ENCODE assay signal across 15 cellular contexts in the genomic region with DNA sequence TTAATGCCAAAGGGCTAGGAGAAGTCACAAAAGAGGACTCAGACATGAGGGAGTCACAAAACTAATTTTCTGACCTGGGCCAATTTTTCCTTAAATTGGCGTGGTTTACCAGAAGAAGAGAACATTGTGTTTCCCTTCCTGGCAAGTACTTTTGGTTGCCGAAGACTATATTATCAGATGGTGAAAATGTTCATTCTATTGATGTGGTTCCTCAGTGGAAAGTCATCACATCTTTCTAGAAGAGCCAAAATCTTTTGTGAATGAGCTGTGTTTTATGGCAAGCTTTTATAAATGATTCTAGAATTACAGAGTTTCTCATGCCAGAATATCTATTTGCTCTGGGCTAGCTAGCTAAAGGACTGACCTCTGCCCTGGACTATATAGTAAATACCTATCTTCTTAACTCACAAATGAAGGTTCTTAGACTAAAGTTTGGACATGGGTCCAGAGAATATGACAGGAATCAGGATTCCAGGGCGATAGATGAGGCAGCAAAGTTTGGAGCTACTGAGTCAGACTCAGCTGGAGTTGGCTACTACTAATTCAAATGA.
"Had no signal": no experiment of that assay in that cellular context is flagged by ENCODE, and none has a peak within 500 bp of the region (broad histone marks: within the 10 kb centered on the region; RNA-seq: fewer than 3 reads in every experiment).

No MANE protein-coding gene starts in this region.

- DNase-seq: activated CD4-positive, alpha-beta T cell treated with anti-CD3 and anti-CD28 coated beads for 36 hours; activated CD4-positive, alpha-beta T cell treated with anti-CD3 and anti-CD28 coated beads, Interleukin-2, amount 50 U/mL, for 48 hours; activated naive CD4-positive, alpha-beta T cell; activated T-cell treated with anti-CD3 and anti-CD28 coated beads for 4 hours; anterior cingulate cortex; dermis blood vessel endothelial cell; effector memory CD4-positive, alpha-beta T cell; esophagus squamous epithelium; midbrain; nucleus accumbens; retina; stimulated activated CD4-positive, alpha-beta T cell treated with anti-CD3 and anti-CD28 coated beads, Interleukin-2, amount 100 ng/mL, for 48 hours; T-cell; thyroid gland had no signal

- H3K27ac ChIP-seq: cardiac muscle cell, esophagus squamous epithelium, thyroid gland had no signal

- H3K4me1 ChIP-seq: esophagus squamous epithelium, thyroid gland had no signal

- H3K36me3 ChIP-seq: cardiac muscle cell, esophagus squamous epithelium, thyroid gland had no signal

- H3K9me3 ChIP-seq: esophagus squamous epithelium, thyroid gland had no signal

- H3K4me3 ChIP-seq: cardiac muscle cell, esophagus squamous epithelium, thyroid gland had no signal

- H3K27me3 ChIP-seq: cardiac muscle cell, esophagus squamous epithelium, thyroid gland had no signal
